ENCODE assay signal across 8 cellular contexts in genomic region chr16:18923129-18923528, GRCh38. TPM values are rescaled to one million over a fixed set of nuclear protein-coding genes. Genes with fewer than 3 reads are reported as not detected.
DNase-seq lines count a peak whose midpoint lies in the region; ATAC-seq, FAIRE-seq and TF ChIP-seq lines count a peak whose summit lies in the region.
"Not testable (repeated sequence)": the region's sequence is repeated elsewhere in the genome, so short reads cannot be mapped to it uniquely, and the experiment has no call there.

No MANE protein-coding gene starts in this region.

- peaks cover 19% of the 10 kb centered on the region for H3K36me3 ChIP-seq in DOHH2 (ENCODE audit: control insufficient read depth, low read length)
- H3K36me3 ChIP-seq in K562 (ENCODE audit: control insufficient read depth, insufficient read depth, low read length); gastrocnemius medialis: not testable (repeated sequence)

- not testable (repeated sequence) for H3K27me3 ChIP-seq in DOHH2 (ENCODE audit: control insufficient read depth, low read length); K562 (ENCODE audit: control insufficient read depth in 2 of 2, insufficient read depth in 2 of 2, low read length in 2 of 2); gastrocnemius medialis

- 84% methylated on average over 8 of the region's 8 CpGs for WGBS in A549 (ENCODE audit: missing lambda C conversion rate)
- 62% methylated on average over 5 of the region's 8 CpGs for WGBS in K562 (ENCODE audit: insufficient coverage, low coverage, missing lambda C conversion rate)

- TF ChIP-seq EP300 in A549 (IDR thresholded peaks at IDR 0.05); K562 (IDR thresholded peaks at IDR 0.05; ENCODE audit: low read length): not testable (repeated sequence)

- not testable (repeated sequence) for H3F3A ChIP-seq in DOHH2 (ENCODE audit: control insufficient read depth, insufficient read depth)

- H3K4me1 ChIP-seq in A549, result not testable (repeated sequence)
- peaks cover 47% of the 10 kb centered on the region for H3K4me1 ChIP-seq in DOHH2 (ENCODE audit: control insufficient read depth, low read length)
- peaks cover 7 to 13% of the 10 kb centered on the region in 2 experiments; a peak in 3 of 5 replicates for H3K4me1 ChIP-seq in K562 (replicated peaks in 1 of 2; ENCODE audit: control insufficient read depth in 2 of 2, insufficient read depth in 2 of 2, low read length in 2 of 2)
- H3K4me1 ChIP-seq in gastrocnemius medialis, result peaks cover 7 to 22% of the 10 kb centered on the region in 2 donors

- POLR2A ChIA-PET in A549 (lab: Yijun Ruan, JAX); WTC11 (lab: Charles Lee); K562 (lab: Yijun Ruan, JAX): not testable (repeated sequence)

- not testable (repeated sequence) for TF ChIP-seq POLR2A in A549 (IDR thresholded peaks at IDR 0.05; ENCODE audit: low read length); K562 (conservative IDR thresholded peaks at IDR 0.05); gastrocnemius medialis (IDR thresholded peaks at IDR 0.05)

- H3K9me1 ChIP-seq in K562 (ENCODE audit: control insufficient read depth, insufficient read depth, low read length), result not testable (repeated sequence)

- H3K79me2 ChIP-seq in DOHH2 (ENCODE audit: control insufficient read depth, low read length), result peaks cover 75% of the 10 kb centered on the region
- peaks cover 73% of the 10 kb centered on the region for H3K79me2 ChIP-seq in K562 (ENCODE audit: control insufficient read depth, insufficient read depth, low read length)

- not testable (repeated sequence) for H3K27ac Mint-ChIP-seq in WTC11, memory B cell
- peak overlapping the region; percentile 79 for H3K27ac Mint-ChIP-seq in activated T-helper 1 cell treated with anti-CD3 and anti-CD28 coated beads, Interleukin-12 subunit alpha, Interleukin-12 subunit beta, Interleukin-2, Interleukin-4 antibody, amounts not matched to agents 30 ng/mL and 10 ng/mL and 1 ng/mL, durations not matched to agents 14 hours and 24 hours and 36 hours

- not testable (repeated sequence) for H3K9me3 Mint-ChIP-seq in WTC11; activated T-helper 1 cell treated with anti-CD3 and anti-CD28 coated beads, Interleukin-12 subunit alpha, Interleukin-12 subunit beta, Interleukin-2, Interleukin-4 antibody, amounts not matched to agents 30 ng/mL and 10 ng/mL and 1 ng/mL, durations not matched to agents 14 hours and 24 hours and 36 hours; memory B cell

- H3K4me1 Mint-ChIP-seq in WTC11, result peaks cover 26% of the 10 kb centered on the region
- peaks cover 47% of the 10 kb centered on the region for H3K4me1 Mint-ChIP-seq in activated T-helper 1 cell treated with anti-CD3 and anti-CD28 coated beads, Interleukin-12 subunit alpha, Interleukin-12 subunit beta, Interleukin-2, Interleukin-4 antibody, amounts not matched to agents 30 ng/mL and 10 ng/mL and 1 ng/mL, durations not matched to agents 14 hours and 24 hours and 36 hours (ENCODE audit: low read depth)
- peaks cover 32% of the 10 kb centered on the region for H3K4me1 Mint-ChIP-seq in memory B cell

- TF ChIP-seq CTCF in A549 (IDR thresholded peaks at IDR 0.05); DOHH2 (IDR thresholded peaks at IDR 0.05; ENCODE audit: low read depth, low read length, poor library complexity, severe bottlenecking); WTC11 (IDR thresholded peaks at IDR 0.05); K562 (IDR thresholded peaks at IDR 0.05 in 2 of 3, conservative IDR thresholded peaks at IDR 0.05 in 1 of 3; ENCODE audit: insufficient read depth in 2 of 3, low read depth in 1 of 3, low read length in 3 of 3); gastrocnemius medialis (IDR thresholded peaks at IDR 0.05 in 4 of 5, conservative IDR thresholded peaks at IDR 0.05 in 1 of 5): not testable (repeated sequence)

- not testable (repeated sequence) for H3K27ac ChIP-seq in A549; K562 (ENCODE audit: extremely low read depth, low read depth, low read length)
- H3K27ac ChIP-seq in DOHH2 (ENCODE audit: low read depth, low read length) (0 out of 2 replicates have a peak overlapping the region, but pooled peaks have one; percentile 30), gastrocnemius medialis (peak overlapping the region; percentile 99 to 100 (median 99))

- in situ Hi-C loops in K562 (cut with MboI); gastrocnemius medialis (cut with MboI; ENCODE audit: low sequenced_read_pairs in 4 of 4): not testable (repeated sequence)

- FAIRE-seq in A549 (lab: Jason Lieb, UNC); K562 (lab: Jason Lieb, UNC): not testable (repeated sequence)

- not testable (repeated sequence) for ATAC-seq in A549; WTC11; K562; memory B cell (ENCODE audit: low read depth); gastrocnemius medialis

- not testable (repeated sequence) for H4K20me1 ChIP-seq in DOHH2 (ENCODE audit: control insufficient read depth, insufficient read depth, low read depth, low read length); K562 (replicated peaks; ENCODE audit: control insufficient read depth, insufficient read depth, low read length)

- not testable (repeated sequence) for H3K9me3 ChIP-seq in A549; DOHH2 (ENCODE audit: control insufficient read depth, insufficient read depth, low read length); K562 (replicated peaks; ENCODE audit: control insufficient read depth, insufficient read depth, low read depth, low read length); gastrocnemius medialis

- not testable (repeated sequence) for H3K27me3 Mint-ChIP-seq in WTC11 (ENCODE audit: low read depth); activated T-helper 1 cell treated with anti-CD3 and anti-CD28 coated beads, Interleukin-12 subunit alpha, Interleukin-12 subunit beta, Interleukin-2, Interleukin-4 antibody, amounts not matched to agents 30 ng/mL and 10 ng/mL and 1 ng/mL, durations not matched to agents 14 hours and 24 hours and 36 hours (ENCODE audit: insufficient read depth); memory B cell

- 0 out of 3 replicates have a peak overlapping the region, but pooled peaks have one; percentile 98 for H3K4me2 ChIP-seq in A549
- peak overlapping the region; percentile 70 for H3K4me2 ChIP-seq in DOHH2 (ENCODE audit: low read length)
- H3K4me2 ChIP-seq in K562 (ENCODE audit: insufficient read depth, low read length), result peak overlapping the region; percentile 46; the same call in 1 of the 2 replicates

- H3K9me2 ChIP-seq in DOHH2 (replicated peaks; ENCODE audit: control insufficient read depth, low read length), result not testable (repeated sequence)

- not testable (repeated sequence) for H3K4me3 ChIP-seq in A549, K562
- H3K4me3 ChIP-seq in DOHH2 (ENCODE audit: low read length), result peak overlapping the region; percentile 91
- peak overlapping the region; percentile 17 to 91 (median 61) for H3K4me3 ChIP-seq in gastrocnemius medialis

- TF ChIP-seq RAD21 in A549 (conservative IDR thresholded peaks at IDR 0.05 in 1 of 2, IDR thresholded peaks at IDR 0.05 in 1 of 2); K562 (CRISPR knock-in tag; conservative IDR thresholded peaks at IDR 0.05 in 1 of 2, IDR thresholded peaks at IDR 0.05 in 1 of 2): not testable (repeated sequence)

- CTCF ChIA-PET in A549 (lab: Yijun Ruan, JAX); WTC11 (lab: Charles Lee); K562 (lab: Yijun Ruan, JAX; ENCODE audit: low intra/inter-chr PET ratio): not testable (repeated sequence)

- H3K4me3 Mint-ChIP-seq in WTC11 (peak overlapping the region; percentile 50), memory B cell (peak overlapping the region; percentile 39)
- H3K4me3 Mint-ChIP-seq in activated T-helper 1 cell treated with anti-CD3 and anti-CD28 coated beads, Interleukin-12 subunit alpha, Interleukin-12 subunit beta, Interleukin-2, Interleukin-4 antibody, amounts not matched to agents 30 ng/mL and 10 ng/mL and 1 ng/mL, durations not matched to agents 14 hours and 24 hours and 36 hours, result peak overlapping the region; percentile 90

- not testable (repeated sequence) for H3K9ac ChIP-seq in K562 (ENCODE audit: insufficient read depth in 1 of 2, low read depth in 2 of 2, low read length in 2 of 2)

- DNase-seq in A549 (ENCODE audit: low read depth in 1 of 2, low spot score in 1 of 2); WTC11 (ENCODE audit: low spot score); K562 (ENCODE audit: extremely low read depth in 1 of 4, low spot score in 3 of 4); memory B cell (ENCODE audit: low spot score in 2 of 2); gastrocnemius medialis: not testable (repeated sequence)
- DNase-seq in NAMALWA (ENCODE audit: low spot score), result peak; percentile 61
- peak; percentile 7 for DNase-seq in activated T-helper 1 cell treated with anti-CD3 and anti-CD28 coated beads, Interleukin-12 subunit alpha, Interleukin-12 subunit beta, Interleukin-2, Interleukin-4 antibody, amounts not matched to agents 30 ng/mL and 10 ng/mL and 1 ng/mL, durations not matched to agents 14 hours and 24 hours and 36 hours (ENCODE audit: low spot score)

- not testable (repeated sequence) for H3K36me3 Mint-ChIP-seq in WTC11, memory B cell
- H3K36me3 Mint-ChIP-seq in activated T-helper 1 cell treated with anti-CD3 and anti-CD28 coated beads, Interleukin-12 subunit alpha, Interleukin-12 subunit beta, Interleukin-2, Interleukin-4 antibody, amounts not matched to agents 30 ng/mL and 10 ng/mL and 1 ng/mL, durations not matched to agents 14 hours and 24 hours and 36 hours (ENCODE audit: low read depth), result peaks cover 19% of the 10 kb centered on the region

- not testable (repeated sequence) for BruUV-seq in K562 (replicated peaks; lab: Mats Ljungman, UMichigan)

- not testable (repeated sequence) for H2AFZ ChIP-seq in K562 (ENCODE audit: low read depth, low read length)

- intact Hi-C loops in activated T-helper 1 cell treated with anti-CD3 and anti-CD28 coated beads, Interleukin-12 subunit alpha, Interleukin-12 subunit beta, Interleukin-2, Interleukin-4 antibody, amounts not matched to agents 30 ng/mL and 10 ng/mL and 1 ng/mL, durations not matched to agents 14 hours and 24 hours and 36 hours (cut with micrococcal nuclease); K562 (cut with micrococcal nuclease); gastrocnemius medialis (cut with DNase I; ENCODE audit: low total_unique reads): not testable (repeated sequence)

RNA-seq across cellular contexts. Expression of gene SMG1, which starts 3.1 kb away (rescaled TPM):
- 59.4 and 63.8 TPM in 2 replicates for polyA plus RNA-seq in A549 (2011; rRNA removed)
- polyA plus RNA-seq in A549 (2012; cell fraction: cytosol; rRNA removed), result 10.1 and 11.0 TPM in 2 replicates
- 10.1 and 16.0 TPM in 2 replicates for polyA plus RNA-seq in A549 (2012; cell fraction: nucleus; rRNA removed)
- 14.4 to 18.3 TPM (median 15.7 TPM) in 3 replicates for polyA plus RNA-seq in A549 (2017; fragmentation: RNase III; extraction: RNeasy Plus Mini Kit Qiagen cat#74134 plus additional on column Dnase treatment)
- polyA minus RNA-seq in A549 (2011; rRNA and poly(A)+ RNA removed), result 144 and 180 TPM in 2 replicates
- total RNA-seq in WTC11 (2021), result 67.3 to 80.8 TPM (median 72.2 TPM) in 3 replicates
- total RNA-seq in activated T-helper 1 cell treated with anti-CD3 and anti-CD28 coated beads, Interleukin-12 subunit alpha, Interleukin-12 subunit beta, Interleukin-2, Interleukin-4 antibody, amounts not matched to agents 30 ng/mL and 10 ng/mL and 1 ng/mL, durations not matched to agents 14 hours and 24 hours and 36 hours, result 139 and 150 TPM in 2 replicates
- 356 and 852 TPM in 2 replicates for total RNA-seq in K562 (2011; cell fraction: chromatin; rRNA removed; ENCODE audit: low replicate concordance)
- 116 and 155 TPM in 2 replicates for total RNA-seq in K562 (2011; cell fraction: nucleolus; rRNA removed)
- 296 and 413 TPM in 2 replicates for total RNA-seq in K562 (2011; cell fraction: nucleoplasm; rRNA removed)
- total RNA-seq in K562 (2014; rRNA removed), result 23.2 and 23.5 TPM in 2 replicates
- 37.6 and 43.3 TPM in 2 replicates for total RNA-seq in K562 (2014; rRNA removed; fragmentation: Illumina TruSeq; extraction: Trizol)
- total RNA-seq in K562 (2015; rRNA removed; fragmentation: Illumina TruSeq; extraction: Trizol), result 35.2 and 35.4 TPM in 2 replicates
- 54.8 and 59.4 TPM in 2 replicates for total RNA-seq in K562 (2021)
- polyA plus RNA-seq in K562 (2011; rRNA removed), result 30.9 and 41.1 TPM in 2 replicates
- polyA plus RNA-seq in K562 (2011; cell fraction: cytosol; rRNA removed), result 13.9 and 19.5 TPM in 2 replicates
- 58.5 and 66.6 TPM in 2 replicates for polyA plus RNA-seq in K562 (2011; cell fraction: nucleus; rRNA removed)
- 19.1 and 22.5 TPM in 2 replicates for polyA plus RNA-seq in K562 (2012)
- polyA plus RNA-seq in K562 (2014; fragmentation: Illumina TruSeq; extraction: Trizol), result 28.3 and 32.0 TPM in 2 replicates
- 1 to 10 TPM; 3.4 to 3.7 TPM for polyA plus RNA-seq in K562 (2014; fragmentation: Nextera tagmentation; extraction: Ambion mirVana)
- 24.1 and 24.4 TPM in 2 replicates for polyA plus RNA-seq in K562 (2014; rRNA removed)
- 250 and 261 TPM in 2 replicates for polyA minus RNA-seq in K562 (2011; rRNA and poly(A)+ RNA removed)
- 38.0 and 68.0 TPM in 2 replicates for polyA minus RNA-seq in K562 (2011; cell fraction: cytosol; rRNA and poly(A)+ RNA removed)
- 126 and 193 TPM in 2 replicates for polyA minus RNA-seq in K562 (2011; cell fraction: nucleus; rRNA and poly(A)+ RNA removed)
- total RNA-seq in gastrocnemius medialis, result 100 to 1,000 TPM in 3 of 4 donors, 10 to 100 TPM in 1; 88.5 to 183 (median 159) TPM

Comparison
In these comparisons a context has a peak if more than half of its experiments do, and no peak if none do; other contexts are left out.
1. H3K4me2 ChIP-seq: peak in every context shown above with its lines; median percentile 98 in A549; 70 in DOHH2; 46 in K562.
2. H3K4me3 Mint-ChIP-seq: peak in every context shown above with its lines; median percentile 90 in activated T-helper 1 cell treated with anti-CD3 and anti-CD28 coated beads, Interleukin-12 subunit alpha, Interleukin-12 subunit beta, Interleukin-2, Interleukin-4 antibody, amounts not matched to agents 30 ng/mL and 10 ng/mL and 1 ng/mL, durations not matched to agents 14 hours and 24 hours and 36 hours; 50 in WTC11; 39 in memory B cell.